ENCODE assay signal across 9 cellular contexts in the genomic region with DNA sequence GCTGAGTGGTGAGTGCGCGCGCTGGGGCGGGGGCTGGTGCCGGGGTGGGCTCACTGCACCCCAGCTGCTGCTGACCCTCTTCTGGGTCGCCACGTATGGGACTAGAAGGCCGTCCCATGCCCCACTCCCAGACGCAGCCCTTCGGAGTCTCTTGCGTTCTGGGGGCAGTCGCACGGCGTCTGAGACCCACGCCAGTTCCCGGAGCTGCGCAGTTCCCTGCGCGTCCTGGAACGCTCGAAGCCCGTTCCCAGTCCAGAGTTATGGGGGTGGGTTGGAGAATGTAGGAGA. TPM values are rescaled to one million over a fixed set of nuclear protein-coding genes. Genes with fewer than 3 reads are reported as not detected.
DNase-seq lines count a peak whose midpoint lies in the region; ATAC-seq and TF ChIP-seq lines count a peak whose summit lies in the region.
"Had no signal": no experiment of that assay in that cellular context is flagged by ENCODE, and none has a peak within 500 bp of the region (broad histone marks: within the 10 kb centered on the region; RNA-seq: fewer than 3 reads in every experiment).

No MANE protein-coding gene starts in this region.

- H2AFZ ChIP-seq in MM.1S (ENCODE audit: low read length): no peak overlapping the region

- no peaks in the 10 kb centered on the region for H3K9me3 ChIP-seq in AG04450 (ENCODE audit: control insufficient read depth, insufficient read depth, low read length)
- no peaks in the 10 kb centered on the region for H3K9me3 ChIP-seq in MM.1S (replicated peaks; ENCODE audit: insufficient read depth, low read length)

- no peaks in the 10 kb centered on the region for H4K20me1 ChIP-seq in MM.1S (ENCODE audit: insufficient read depth, low read length)

- peak overlapping the region; percentile 92 for H3K27ac ChIP-seq in AG04450 (ENCODE audit: low read depth, low read length)
- no peak overlapping the region for H3K27ac ChIP-seq in MM.1S (ENCODE audit: low read length)

- TF ChIP-seq CTCF in AG04450 (IDR thresholded peaks at IDR 0.05; ENCODE audit: low read depth, low read length) (no peak), MM.1S (IDR thresholded peaks at IDR 0.05; ENCODE audit: low read length) (no peak)

- peaks cover 20 to 47% (median 37%) of the 10 kb centered on the region in 4 donors for H3K4me1 Mint-ChIP-seq in naive thymus-derived CD8-positive, alpha-beta T cell

- peaks cover 28% of the 10 kb centered on the region for H3K4me1 ChIP-seq in MM.1S (ENCODE audit: low read length)

- CTCF ChIA-PET in AG04450 (lab: Charles Lee): no interaction called here

- no peaks in the 10 kb centered on the region for H3K36me3 ChIP-seq in MM.1S (replicated peaks; ENCODE audit: insufficient read depth, low read length)

- H3K27ac Mint-ChIP-seq in naive thymus-derived CD8-positive, alpha-beta T cell: peak overlapping the region in 7 of 10 donors; percentile 29 to 88 (median 33)

- ATAC-seq in esophagus mucosa (peak; percentile 23), HG03025 (IDR thresholded peaks at IDR 0.05; ENCODE audit: low FRiP score, unreplicated experiment) (no peak)
- ATAC-seq in naive thymus-derived CD8-positive, alpha-beta T cell: peak; percentile 11 to 17

- H3K79me2 ChIP-seq in MM.1S (ENCODE audit: low read length): no peaks in the 10 kb centered on the region

- peaks cover 8% of the 10 kb centered on the region for H3F3A ChIP-seq in MM.1S (ENCODE audit: insufficient read depth, low read length)

- H3K9me2 ChIP-seq in MM.1S (replicated peaks; ENCODE audit: insufficient read depth, low read length): no peaks in the 10 kb centered on the region

- H3K9me3 Mint-ChIP-seq in naive thymus-derived CD8-positive, alpha-beta T cell: no peaks in the 10 kb centered on the region

- H3K36me3 Mint-ChIP-seq in naive thymus-derived CD8-positive, alpha-beta T cell: no peaks in the 10 kb centered on the region

- DNase-seq in AG04450 (ENCODE audit: low read depth, low spot score) (no peak), MM.1S (no peak), GDM1 (lab: John Stamatoyannopoulos, UW) (no peak), retina (no peak)
- DNase-seq in naive thymus-derived CD8-positive, alpha-beta T cell: peak in 2 of 10 donors; percentile 21 to 22
- DNase-seq in activated CD4-positive, alpha-beta T cell treated with anti-CD3 and anti-CD28 coated beads for 48 hours: no peak
- DNase-seq: NCI-H1930 had no signal

- H3K4me3 Mint-ChIP-seq in naive thymus-derived CD8-positive, alpha-beta T cell: peak overlapping the region; percentile 78 to 91 (median 86)

- H3K27me3 Mint-ChIP-seq in naive thymus-derived CD8-positive, alpha-beta T cell: peaks cover 0 to 36% (median 1%) of the 10 kb centered on the region in 5 donors

- H3K9ac ChIP-seq in MM.1S (ENCODE audit: low read length): no peak overlapping the region

- peak overlapping the region; percentile 5; the same call in 1 of the 2 replicates for H3K4me2 ChIP-seq in MM.1S (ENCODE audit: low read depth, low read length)

- H3K4me3 ChIP-seq in AG04450 (ENCODE audit: low read depth, low read length) (peak overlapping the region; percentile 74), MM.1S (ENCODE audit: low read length) (no peak overlapping the region)

- POLR2A ChIA-PET in AG04450 (lab: Yijun Ruan, JAX): interaction anchor here (0.8 to 2.8 kb wide), 3 partner anchors 17 to 86 kb away, joined by 3 to 16 read pairs (median 3); no protein-coding TSS in a partner anchor
- POLR2A ChIA-PET in naive thymus-derived CD8-positive, alpha-beta T cell (lab: Charles Lee): no interaction called here

- H3K27me3 ChIP-seq in AG04450 (ENCODE audit: control insufficient read depth, insufficient read depth, low read length): no peaks in the 10 kb centered on the region
- no peaks in the 10 kb centered on the region for H3K27me3 ChIP-seq in MM.1S (replicated peaks; ENCODE audit: insufficient read depth, low read length)

RNA-seq across cellular contexts. Expression of a gene that starts 0.3 kb away (rescaled TPM):
- 110 and 119 TPM in 2 replicates for polyA plus RNA-seq in AG04450 (2011; rRNA removed)
- polyA minus RNA-seq in AG04450 (2011; rRNA and poly(A)+ RNA removed): 92.3 and 108 TPM in 2 replicates
- total RNA-seq in esophagus mucosa: 1.9 TPM
- total RNA-seq in naive thymus-derived CD8-positive, alpha-beta T cell: 1 to 10 TPM; 1.2 to 1.4 TPM
- polyA plus RNA-seq in naive thymus-derived CD8-positive, alpha-beta T cell: 1 to 10 TPM in 2 of 3 donors, under 1 TPM in 1; 0.45 to 1.6 (median 1.4) TPM

RNA-seq across cellular contexts. Expression of a gene that starts 26.3 kb away (rescaled TPM):
- polyA plus RNA-seq in AG04450 (2011; rRNA removed): 0.24 and 0.31 TPM in 2 replicates
- polyA minus RNA-seq in AG04450 (2011; rRNA and poly(A)+ RNA removed): not detected in 2 replicates
- total RNA-seq in esophagus mucosa: not detected
- total RNA-seq in naive thymus-derived CD8-positive, alpha-beta T cell: not detected
- polyA plus RNA-seq in naive thymus-derived CD8-positive, alpha-beta T cell: not detected

RNA-seq across cellular contexts. Expression of a gene that starts 28.7 kb away (rescaled TPM):
- polyA plus RNA-seq in AG04450 (2011; rRNA removed): not detected in 2 replicates
- not detected in 2 replicates for polyA minus RNA-seq in AG04450 (2011; rRNA and poly(A)+ RNA removed)
- total RNA-seq in esophagus mucosa: not detected
- total RNA-seq in naive thymus-derived CD8-positive, alpha-beta T cell: not detected
- not detected for polyA plus RNA-seq in naive thymus-derived CD8-positive, alpha-beta T cell
